ENCODE assay signal across 22 cellular contexts in genomic region chr9:116287721-116288120, GRCh38.
A peak's percentile ranks its signal among the peaks of the same experiment; 100 is the strongest.
DNase-seq lines count a peak whose midpoint lies in the region; ATAC-seq and TF ChIP-seq lines count a peak whose summit lies in the region.
"Had no signal": no experiment of that assay in that cellular context is flagged by ENCODE, and none has a peak within 500 bp of the region (broad histone marks: within the 10 kb centered on the region; RNA-seq: fewer than 3 reads in every experiment).

No MANE protein-coding gene starts in this region.

- no peak overlapping the region for H3K4me3 ChIP-seq in brain microvascular endothelial cell (ENCODE audit: low read depth, low read length)
- H3K4me3 ChIP-seq: cardiac muscle cell, dorsolateral prefrontal cortex, gastroesophageal sphincter, HAP-1 had no signal

- DNase-seq in AG20443 (ENCODE audit: low spot score) (peak; percentile 50), M059J (ENCODE audit: low read depth) (peak; percentile 75), brain microvascular endothelial cell (peak; percentile 69), non-pigmented ciliary epithelial cell (ENCODE audit: low read depth) (peak; percentile 52), kidney glomerular epithelial cell (lab: John Stamatoyannopoulos, UW) (no peak), GM20000 (ENCODE audit: low spot score) (no peak), GM13976 (ENCODE audit: low spot score) (no peak)
- DNase-seq: activated CD4-positive, alpha-beta T cell treated with anti-CD3 and anti-CD28 coated beads, Interleukin-2, amount 10 ng/mL, durations not matched to agents 7 days and 5 days; activated naive CD8-positive, alpha-beta T cell treated with anti-CD3 and anti-CD28 coated beads, Interleukin-2, amount 50 U/mL, for 24 hours; CD4-positive, alpha-beta memory T cell; DMS153; dorsolateral prefrontal cortex; NCI-H1105 treated with DMSO at 0.1 percent for 48 hours; NCI-H2171; NCI-H69; occipital lobe had no signal

- H3K27me3 ChIP-seq in brain microvascular endothelial cell (replicated peaks), result no peaks in the 10 kb centered on the region
- H3K27me3 ChIP-seq: cardiac muscle cell, gastroesophageal sphincter had no signal

- no peak for TF ChIP-seq CTCF in brain microvascular endothelial cell (IDR thresholded peaks at IDR 0.05; ENCODE audit: low read depth, low read length, missing control alignments)
- no peak for TF ChIP-seq CTCF in GM20000 (IDR thresholded peaks at IDR 0.05; ENCODE audit: extremely low read depth, missing control alignments)
- no peak for TF ChIP-seq CTCF in GM13976 (IDR thresholded peaks at IDR 0.05; ENCODE audit: borderline replicate concordance, control extremely low read depth, extremely low read depth, insufficient read depth, missing control alignments)

- H3K36me3 ChIP-seq in brain microvascular endothelial cell (replicated peaks), result peaks cover 9% of the 10 kb centered on the region
- H3K36me3 ChIP-seq: cardiac muscle cell, gastroesophageal sphincter, HAP-1 had no signal

- peak overlapping the region; percentile 60 for H3K27ac ChIP-seq in brain microvascular endothelial cell
- H3K27ac ChIP-seq: cardiac muscle cell, dorsolateral prefrontal cortex, gastroesophageal sphincter had no signal

- no peak for ATAC-seq in HG02981 (IDR thresholded peaks at IDR 0.05; ENCODE audit: unreplicated experiment)
- ATAC-seq: activated naive CD8-positive, alpha-beta T cell treated with anti-CD3 and anti-CD28 coated beads, Interleukin-2, amount 50 U/mL, for 24 hours; gastroesophageal sphincter; right cardiac atrium; Right ventricle myocardium inferior had no signal

- in situ Hi-C loops in brain microvascular endothelial cell (cut with HindIII; ENCODE audit: low pct_ligation_motif_present, low sequenced_read_pairs), result no loop called here
- in situ Hi-C loops in GM13976 (cut with MboI; ENCODE audit: low sequenced_read_pairs, unreplicated experiment), result no loop called here

Comparison
In these comparisons a context has a peak if more than half of its experiments do, and no peak if none do; other contexts are left out.
1. DNase-seq: peak in AG20443 (single experiment), M059J (single experiment), brain microvascular endothelial cell (single experiment) and non-pigmented ciliary epithelial cell (single experiment); none in kidney glomerular epithelial cell (single experiment), GM20000 (single experiment) and GM13976 (single experiment).